Comparison of ENCODE assay signal across 8 cellular contexts in genomic region chr5:60687927-60688720, GRCh38. TPM values are rescaled to one million over a fixed set of nuclear protein-coding genes. Genes with fewer than 3 reads are reported as not detected.
DNase-seq lines count a peak whose midpoint lies in the region; ATAC-seq, FAIRE-seq and TF ChIP-seq lines count a peak whose summit lies in the region.

No MANE protein-coding gene starts in this region.

- peaks cover 0 to 1% (median 0%) of the 10 kb centered on the region in 3 donors for H3K27me3 Mint-ChIP-seq in CD14-positive monocyte (ENCODE audit: low read depth in 3 of 3)

- H3K4me3 ChIP-seq in foreskin fibroblast (ENCODE audit: low read depth in 1 of 2, low read length in 2 of 2) (no peak overlapping the region), body of pancreas (no peak overlapping the region)

- peaks cover 33% of the 10 kb centered on the region for H3K4me1 Mint-ChIP-seq in CD14-positive monocyte

- no peaks in the 10 kb centered on the region for H3K9me3 ChIP-seq in body of pancreas

- no peak for TF ChIP-seq POLR2A in body of pancreas (IDR thresholded peaks at IDR 0.05)

- ATAC-seq in GM18858 (IDR thresholded peaks at IDR 0.05; ENCODE audit: unreplicated experiment) (peak; percentile 95), HG02981 (IDR thresholded peaks at IDR 0.05; ENCODE audit: unreplicated experiment) (peak; percentile 98), body of pancreas (no peak)

- TF ChIP-seq CTCF in CD14-positive monocyte (IDR thresholded peaks at IDR 0.05): peak; percentile 33
- TF ChIP-seq CTCF in foreskin fibroblast (IDR thresholded peaks at IDR 0.05; ENCODE audit: low read depth, low read length): peak; percentile 51
- no peak for TF ChIP-seq CTCF in body of pancreas (IDR thresholded peaks at IDR 0.05)

- no peak overlapping the region for H3K27ac ChIP-seq in body of pancreas

- no peak overlapping the region for H3K4me3 Mint-ChIP-seq in CD14-positive monocyte

- intact Hi-C loops in CD14-positive monocyte (cut with micrococcal nuclease) (no loop called here), body of pancreas (cut with DNase I) (no loop called here)

- H3K36me3 Mint-ChIP-seq in CD14-positive monocyte: peaks cover 9 to 17% of the 10 kb centered on the region in 2 donors

- DNase-seq in CD14-positive monocyte (ENCODE audit: low spot score): no peak
- peak; percentile 18 for DNase-seq in RCC 7860 (ENCODE audit: low spot score)
- peak; percentile 41 to 64 for DNase-seq in foreskin fibroblast
- DNase-seq in body of pancreas: no peak
- DNase-seq in frontal cortex (ENCODE audit: low spot score in 2 of 2): no peak
- DNase-seq in stimulated activated CD4-positive, alpha-beta T cell treated with anti-CD3 and anti-CD28 coated beads, Interleukin-1b, Interleukin-23, amount 100 ng/mL, for 48 hours: no peak

- WGBS in body of pancreas, 2 donors: 62 to 71% methylated on average over 3 of the region's 3 CpGs

- H3K27me3 ChIP-seq in body of pancreas: no peaks in the 10 kb centered on the region

- H3K9me3 Mint-ChIP-seq in CD14-positive monocyte: no peaks in the 10 kb centered on the region

- no peak overlapping the region for H3K27ac Mint-ChIP-seq in CD14-positive monocyte

- FAIRE-seq in RCC 7860 (lab: Jason Lieb, UNC): no peak
- no peak for FAIRE-seq in frontal cortex (lab: Jason Lieb, UNC)

- H3K4me1 ChIP-seq in body of pancreas: no peaks in the 10 kb centered on the region

- no peaks in the 10 kb centered on the region for H3K36me3 ChIP-seq in body of pancreas (replicated peaks in 1 of 2; ENCODE audit: insufficient read depth in 1 of 2, low read depth in 2 of 2)

RNA-seq across cellular contexts. Expression of gene DEPDC1B, which starts 11.8 kb away (rescaled TPM):
- polyA plus RNA-seq in CD14-positive monocyte: under 1 TPM; 0.14 to 0.56 TPM
- total RNA-seq in body of pancreas (1 to 10 TPM in 1 of 2 donors, under 1 TPM in 1; 0.66 to 2.3 TPM), frontal cortex (12.2 TPM)

Comparison
In these comparisons a context has a peak if more than half of its experiments do, and no peak if none do; other contexts are left out.
1. DNase-seq: peak in RCC 7860 (single experiment) and foreskin fibroblast (2 of 2); none in CD14-positive monocyte (single experiment), body of pancreas (0 of 4), frontal cortex (0 of 2) and stimulated activated CD4-positive, alpha-beta T cell treated with anti-CD3 and anti-CD28 coated beads, Interleukin-1b, Interleukin-23, amount 100 ng/mL, for 48 hours (single experiment).
2. CTCF ChIP-seq: peak in CD14-positive monocyte (single experiment) and foreskin fibroblast (single experiment); none in body of pancreas (0 of 7).